Comparison of ENCODE assay signal across 32 cellular contexts in the genomic region with DNA sequence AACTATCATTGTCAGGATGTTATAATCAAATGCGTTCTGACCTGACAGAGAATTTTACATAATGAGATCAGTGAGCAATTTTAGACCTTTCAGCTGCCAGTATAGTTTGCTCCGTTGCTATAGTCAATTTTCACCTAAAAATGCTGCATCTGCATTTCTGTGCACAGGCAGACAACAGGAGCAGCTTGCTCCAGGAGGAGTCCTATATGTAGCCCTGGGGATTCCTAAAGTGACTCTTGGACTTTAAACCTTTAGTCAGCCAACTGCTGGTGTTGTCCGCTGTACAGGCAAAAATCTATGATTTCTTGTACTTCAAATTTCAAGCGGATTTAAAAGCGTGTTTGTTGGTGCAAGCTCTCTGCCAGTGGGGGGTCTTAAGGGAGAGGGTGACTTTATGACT.
"Had no signal": no experiment of that assay in that cellular context is flagged by ENCODE, and none has a peak within 500 bp of the region (broad histone marks: within the 10 kb centered on the region; RNA-seq: fewer than 3 reads in every experiment).

No MANE protein-coding gene starts in this region.

- H3K4me1 ChIP-seq: adrenal gland, breast epithelium, colonic mucosa, gastroesophageal sphincter had no signal

- H3K4me1 Mint-ChIP-seq: activated CD4-positive, alpha-beta T cell treated with anti-CD3 and anti-CD28 coated beads, Interleukin-2, amount 10 ng/mL, durations not matched to agents 24 days and 14 days; activated CD8-positive, alpha-beta memory T cell treated with anti-CD3 and anti-CD28 coated beads, Interleukin-2, amount 10 ng/mL, durations not matched to agents 7 days and 5 days had no signal

- H3K27ac Mint-ChIP-seq: activated CD4-positive, alpha-beta memory T cell treated with anti-CD3 and anti-CD28 coated beads for 36 hours; activated CD4-positive, alpha-beta T cell treated with anti-CD3 and anti-CD28 coated beads for 36 hours; activated CD4-positive, alpha-beta T cell treated with anti-CD3 and anti-CD28 coated beads, Interleukin-2, amount 10 ng/mL, durations not matched to agents 24 days and 14 days; activated CD8-positive, alpha-beta memory T cell treated with anti-CD3 and anti-CD28 coated beads, Interleukin-2, amount 10 ng/mL, durations not matched to agents 7 days and 5 days; activated CD8-positive, alpha-beta T cell treated with anti-CD3 and anti-CD28 coated beads, Interleukin-2, amount 10 ng/mL, durations not matched to agents 7 days and 5 days; activated naive CD4-positive, alpha-beta T cell treated with anti-CD3 and anti-CD28 coated beads for 36 hours; activated naive CD4-positive, alpha-beta T cell treated with anti-CD3 and anti-CD28 coated beads, Interleukin-2, amount 50 U/mL, for 24 hours; activated naive CD8-positive, alpha-beta T cell treated with anti-CD3 and anti-CD28 coated beads for 36 hours; activated naive CD8-positive, alpha-beta T cell treated with anti-CD3 and anti-CD28 coated beads, Interleukin-2, amount 50 U/mL, for 24 hours; activated T-helper 1 cell treated with anti-CD3 and anti-CD28 coated beads, Interleukin-12 subunit alpha, Interleukin-12 subunit beta, Interleukin-2, Interleukin-4 antibody, amounts not matched to agents 30 ng/mL and 10 ng/mL and 1 ng/mL, durations not matched to agents 14 hours and 24 hours and 36 hours; activated T-helper 2 cell treated with anti-CD3 and anti-CD28 coated beads, Interferon-gamma antibody, Interleukin-2, Interleukin-4, amounts not matched to agents 10 μg/mL and 5 μg/mL and 100 μg/mL, durations not matched to agents 14 hours and 24 hours and 36 hours; brain had no signal

- H3K4me3 ChIP-seq: adrenal gland, breast epithelium, cardiac muscle cell, colonic mucosa, esophagus squamous epithelium, gastroesophageal sphincter had no signal

- H3K27me3 Mint-ChIP-seq: activated naive CD8-positive, alpha-beta T cell treated with anti-CD3 and anti-CD28 coated beads, Interleukin-2, amount 50 U/mL, for 24 hours; brain had no signal

- H3K27ac ChIP-seq: adrenal gland, breast epithelium, cardiac muscle cell, colonic mucosa, epithelial cell of prostate, esophagus squamous epithelium, gastroesophageal sphincter had no signal

- H3K36me3 Mint-ChIP-seq: activated CD4-positive, alpha-beta memory T cell treated with anti-CD3 and anti-CD28 coated beads for 36 hours; activated CD8-positive, alpha-beta memory T cell treated with anti-CD3 and anti-CD28 coated beads, Interleukin-2, amount 10 ng/mL, durations not matched to agents 7 days and 5 days; activated naive CD4-positive, alpha-beta T cell treated with anti-CD3 and anti-CD28 coated beads, Interleukin-2, amount 50 U/mL, for 24 hours had no signal

- H3K36me3 ChIP-seq: breast epithelium, cardiac muscle cell, colonic mucosa had no signal

- H3K9me3 ChIP-seq: adrenal gland, breast epithelium, colonic mucosa, esophagus squamous epithelium, gastroesophageal sphincter had no signal

- ATAC-seq: activated CD4-positive, alpha-beta T cell treated with anti-CD3 and anti-CD28 coated beads for 36 hours; activated CD8-positive, alpha-beta memory T cell treated with anti-CD3 and anti-CD28 coated beads, Interleukin-2, amount 10 ng/mL, durations not matched to agents 7 days and 5 days; activated CD8-positive, alpha-beta T cell treated with anti-CD3 and anti-CD28 coated beads, Interleukin-2, amount 10 ng/mL, durations not matched to agents 7 days and 5 days; activated naive CD8-positive, alpha-beta T cell treated with anti-CD3 and anti-CD28 coated beads, Interleukin-2, amount 50 U/mL, for 24 hours; gastroesophageal sphincter had no signal

- DNase-seq: activated CD4-positive, alpha-beta memory T cell treated with anti-CD3 and anti-CD28 coated beads for 36 hours; activated CD4-positive, alpha-beta T cell treated with anti-CD3 and anti-CD28 coated beads for 36 hours; activated CD4-positive, alpha-beta T cell treated with anti-CD3 and anti-CD28 coated beads, Interleukin-2, amount 10 ng/mL, durations not matched to agents 24 days and 14 days; activated CD4-positive, CD25-positive, alpha-beta regulatory T cell; activated CD4-positive, CD25-positive, alpha-beta regulatory T cell treated with anti-CD3 and anti-CD28 coated beads, Interleukin-2, amount 50 U/mL, for 72 hours; activated CD8-positive, alpha-beta memory T cell treated with anti-CD3 and anti-CD28 coated beads, Interleukin-2, amount 10 ng/mL, durations not matched to agents 7 days and 5 days; activated CD8-positive, alpha-beta memory T cell treated with anti-CD3 and anti-CD28 coated beads, Interleukin-2, amount 50 U/mL, for 4 hours; activated CD8-positive, alpha-beta T cell treated with anti-CD3 and anti-CD28 coated beads, Interleukin-2, amount 10 ng/mL, durations not matched to agents 7 days and 5 days; activated effector memory CD4-positive, alpha-beta T cell treated with anti-CD3 and anti-CD28 coated beads, Interleukin-2, amount 50 U/mL, for 16 hours; activated naive CD4-positive, alpha-beta T cell treated with anti-CD3 and anti-CD28 coated beads for 36 hours; activated naive CD8-positive, alpha-beta T cell treated with anti-CD3 and anti-CD28 coated beads for 36 hours; activated naive CD8-positive, alpha-beta T cell treated with anti-CD3 and anti-CD28 coated beads, Interleukin-2, amount 50 U/mL, for 24 hours; activated T-cell treated with anti-CD3 and anti-CD28 coated beads, Interleukin-2, amount 50 U/mL, for 1 hour; activated T-cell treated with anti-CD3 and anti-CD28 coated beads, Interleukin-2, amount 50 U/mL, for 48 hours; adrenal gland; amygdala; aorta; central memory CD4-positive, alpha-beta T cell; cerebellar nuclear complex; colonic mucosa; effector CD8-positive, alpha-beta T cell; esophagus squamous epithelium; foreskin melanocyte; T-helper 2 cell had no signal

- H3K4me3 Mint-ChIP-seq: activated CD4-positive, alpha-beta memory T cell treated with anti-CD3 and anti-CD28 coated beads for 36 hours; activated CD4-positive, alpha-beta T cell treated with anti-CD3 and anti-CD28 coated beads for 36 hours; activated CD4-positive, alpha-beta T cell treated with anti-CD3 and anti-CD28 coated beads, Interleukin-2, amount 10 ng/mL, durations not matched to agents 24 days and 14 days; activated CD8-positive, alpha-beta memory T cell treated with anti-CD3 and anti-CD28 coated beads, Interleukin-2, amount 10 ng/mL, durations not matched to agents 7 days and 5 days; activated CD8-positive, alpha-beta T cell treated with anti-CD3 and anti-CD28 coated beads, Interleukin-2, amount 10 ng/mL, durations not matched to agents 7 days and 5 days; activated naive CD4-positive, alpha-beta T cell treated with anti-CD3 and anti-CD28 coated beads for 36 hours; activated naive CD4-positive, alpha-beta T cell treated with anti-CD3 and anti-CD28 coated beads, Interleukin-2, amount 50 U/mL, for 24 hours; activated naive CD8-positive, alpha-beta T cell treated with anti-CD3 and anti-CD28 coated beads for 36 hours; activated naive CD8-positive, alpha-beta T cell treated with anti-CD3 and anti-CD28 coated beads, Interleukin-2, amount 50 U/mL, for 24 hours; activated T-helper 1 cell treated with anti-CD3 and anti-CD28 coated beads, Interleukin-12 subunit alpha, Interleukin-12 subunit beta, Interleukin-2, Interleukin-4 antibody, amounts not matched to agents 30 ng/mL and 10 ng/mL and 1 ng/mL, durations not matched to agents 14 hours and 24 hours and 36 hours; brain had no signal

- H3K27me3 ChIP-seq: adrenal gland, breast epithelium, cardiac muscle cell, colonic mucosa, esophagus squamous epithelium, gastroesophageal sphincter had no signal

- H3K9me3 Mint-ChIP-seq: activated CD4-positive, alpha-beta memory T cell treated with anti-CD3 and anti-CD28 coated beads for 36 hours; activated CD4-positive, alpha-beta T cell treated with anti-CD3 and anti-CD28 coated beads, Interleukin-2, amount 10 ng/mL, durations not matched to agents 24 days and 14 days; activated naive CD4-positive, alpha-beta T cell treated with anti-CD3 and anti-CD28 coated beads for 36 hours; activated naive CD4-positive, alpha-beta T cell treated with anti-CD3 and anti-CD28 coated beads, Interleukin-2, amount 50 U/mL, for 24 hours; activated naive CD8-positive, alpha-beta T cell treated with anti-CD3 and anti-CD28 coated beads for 36 hours; activated naive CD8-positive, alpha-beta T cell treated with anti-CD3 and anti-CD28 coated beads, Interleukin-2, amount 50 U/mL, for 24 hours; activated T-helper 1 cell treated with anti-CD3 and anti-CD28 coated beads, Interleukin-12 subunit alpha, Interleukin-12 subunit beta, Interleukin-2, Interleukin-4 antibody, amounts not matched to agents 30 ng/mL and 10 ng/mL and 1 ng/mL, durations not matched to agents 14 hours and 24 hours and 36 hours; activated T-helper 2 cell treated with anti-CD3 and anti-CD28 coated beads, Interferon-gamma antibody, Interleukin-2, Interleukin-4, amounts not matched to agents 10 μg/mL and 5 μg/mL and 100 μg/mL, durations not matched to agents 14 hours and 24 hours and 36 hours had no signal
